Comparison of ENCODE assay signal across 17 cellular contexts in the genomic region with DNA sequence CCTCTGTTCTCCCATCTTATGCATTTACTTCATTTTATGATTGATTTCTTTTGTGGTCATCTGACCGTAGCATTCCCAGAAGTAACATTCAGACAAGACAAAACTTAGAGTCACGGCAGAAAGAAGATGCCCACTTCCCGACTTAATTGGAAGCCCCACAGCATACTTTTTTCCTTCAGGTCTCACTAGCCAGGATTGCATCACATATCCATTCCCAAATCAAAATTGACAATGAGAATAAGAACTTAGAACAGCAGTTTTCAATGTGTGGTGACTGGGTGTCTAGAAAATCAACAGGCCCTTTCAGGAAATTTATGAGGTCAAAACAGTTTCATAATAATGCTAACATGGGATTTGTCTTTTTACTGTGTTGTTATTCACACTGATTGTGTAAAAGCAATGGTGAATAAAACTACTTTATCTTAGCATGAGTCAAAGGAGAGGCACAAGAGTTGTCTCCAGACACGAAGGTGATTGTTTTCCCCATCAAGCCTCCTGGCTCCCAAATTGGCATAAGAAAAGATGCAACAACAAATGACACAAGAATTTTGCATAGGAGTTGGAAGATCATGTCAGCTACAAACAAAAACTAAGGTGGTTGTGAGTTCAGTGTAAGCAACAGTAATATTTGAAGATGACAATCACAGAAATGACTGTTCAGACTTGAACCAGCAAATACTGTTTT.
DNase-seq lines count a peak whose midpoint lies in the region; ATAC-seq and TF ChIP-seq lines count a peak whose summit lies in the region.
"Had no signal": no experiment of that assay in that cellular context is flagged by ENCODE, and none has a peak within 500 bp of the region (broad histone marks: within the 10 kb centered on the region; RNA-seq: fewer than 3 reads in every experiment).

No MANE protein-coding gene starts in this region.

- H3K27me3 ChIP-seq in H7 (ENCODE audit: control insufficient read depth, insufficient read depth, low read length): no peaks in the 10 kb centered on the region
- H3K27me3 ChIP-seq in iPS DF 6.9 (ENCODE audit: control insufficient read depth, insufficient read depth, low read length): no peaks in the 10 kb centered on the region
- H3K27me3 ChIP-seq: BLaER1 had no signal

- H3K36me3 ChIP-seq in H7 (replicated peaks; ENCODE audit: control insufficient read depth, insufficient read depth, low read length) (no peaks in the 10 kb centered on the region), iPS DF 6.9 (ENCODE audit: control insufficient read depth, insufficient read depth, low read length) (no peaks in the 10 kb centered on the region)
- H3K36me3 ChIP-seq: BLaER1 had no signal

- H3K4me3 ChIP-seq in H7 (ENCODE audit: insufficient read depth, low read depth, low read length) (no peak overlapping the region), iPS DF 6.9 (ENCODE audit: low read length) (no peak overlapping the region)
- H3K4me3 ChIP-seq: A549, BLaER1, SK-N-MC had no signal

- CTCF ChIA-PET in WTC11 (lab: Charles Lee): no interaction called here

- DNase-seq in H7: peak; percentile 21
- no peak for DNase-seq in WTC11 (ENCODE audit: low spot score)
- DNase-seq in iPS DF 6.9 (ENCODE audit: low read depth, low spot score): peak; percentile 22
- peak; percentile 3 for DNase-seq in renal cortical epithelial cell (ENCODE audit: low read depth)
- no peak for DNase-seq in kidney glomerular epithelial cell (lab: John Stamatoyannopoulos, UW)
- DNase-seq in kidney tubule cell (ENCODE audit: low spot score): no peak
- DNase-seq: CD4-positive, alpha-beta memory T cell; DMS53; EL; MM.1S; NCI-H1092 treated with DMSO at 0.1 percent for 48 hours; NCI-H2081 treated with DMSO at 0.1 percent for 48 hours; SHP77 had no signal

- H3K27ac ChIP-seq in iPS DF 6.9 (ENCODE audit: low read length): no peak overlapping the region
- H3K27ac ChIP-seq: A549, BLaER1, SK-N-MC had no signal

- peak; percentile 81 for ATAC-seq in WTC11
- no peak for ATAC-seq in HG03565 (IDR thresholded peaks at IDR 0.05; ENCODE audit: unreplicated experiment)
- ATAC-seq: A549 had no signal

- no peaks in the 10 kb centered on the region for H3K36me3 Mint-ChIP-seq in WTC11
- H3K36me3 Mint-ChIP-seq: CD4-positive, alpha-beta memory T cell had no signal

- no peaks in the 10 kb centered on the region; the same call in 1 of the 2 replicates for H3K27me3 Mint-ChIP-seq in WTC11 (ENCODE audit: low read depth)

- H3K4me1 Mint-ChIP-seq in WTC11: peaks cover 18% of the 10 kb centered on the region
- H3K4me1 Mint-ChIP-seq: CD4-positive, alpha-beta memory T cell had no signal

- H3K4me3 Mint-ChIP-seq in WTC11: peak overlapping the region; percentile 14
- H3K4me3 Mint-ChIP-seq: CD4-positive, alpha-beta memory T cell had no signal

- no peak for TF ChIP-seq CTCF in WTC11 (IDR thresholded peaks at IDR 0.05)

- no peaks in the 10 kb centered on the region for H3K4me1 ChIP-seq in iPS DF 6.9 (ENCODE audit: control insufficient read depth, insufficient read depth, low read length)
- H3K4me1 ChIP-seq: A549, BLaER1 had no signal

- H3K9me3 ChIP-seq in iPS DF 6.9 (ENCODE audit: control insufficient read depth, insufficient read depth, low read length): no peaks in the 10 kb centered on the region
- H3K9me3 ChIP-seq: A549, BLaER1 had no signal

- POLR2A ChIA-PET in WTC11 (lab: Charles Lee): no interaction called here

- H3K9me3 Mint-ChIP-seq in WTC11: peaks cover 13% of the 10 kb centered on the region

- no CpG with 5 or more reads among the region's 4 CpGs for WGBS in iPS DF 6.9 (ENCODE audit: insufficient coverage, insufficient read length)

- H3K27ac Mint-ChIP-seq in WTC11: peak overlapping the region; percentile 95
- H3K27ac Mint-ChIP-seq: CD4-positive, alpha-beta memory T cell had no signal

TF ChIP-seq in WTC11, 78 proteins besides CTCF, POLR2A, EP300 and RAD21:
- TF ChIP-seq ZBTB43 (CRISPR knock-in tag; IDR thresholded peaks at IDR 0.05): peak; percentile 62; the same call in 1 of the 2 replicates
- TF ChIP-seq EMX1 (CRISPR knock-in tag; IDR thresholded peaks at IDR 0.05): no peak
- no peak for TF ChIP-seq RELA (CRISPR knock-in tag; IDR thresholded peaks at IDR 0.05; ENCODE audit: borderline replicate concordance)
- no peak for TF ChIP-seq CREB1 (CRISPR knock-in tag; IDR thresholded peaks at IDR 0.05)
- TF ChIP-seq FOXP4 (CRISPR knock-in tag; IDR thresholded peaks at IDR 0.05): peak; percentile 52; the same call in 1 of the 2 replicates
- no peak for TF ChIP-seq NFATC4 (CRISPR knock-in tag; IDR thresholded peaks at IDR 0.05)
- TF ChIP-seq JUN (CRISPR knock-in tag; IDR thresholded peaks at IDR 0.05): no peak
- TF ChIP-seq, protein P1, sequence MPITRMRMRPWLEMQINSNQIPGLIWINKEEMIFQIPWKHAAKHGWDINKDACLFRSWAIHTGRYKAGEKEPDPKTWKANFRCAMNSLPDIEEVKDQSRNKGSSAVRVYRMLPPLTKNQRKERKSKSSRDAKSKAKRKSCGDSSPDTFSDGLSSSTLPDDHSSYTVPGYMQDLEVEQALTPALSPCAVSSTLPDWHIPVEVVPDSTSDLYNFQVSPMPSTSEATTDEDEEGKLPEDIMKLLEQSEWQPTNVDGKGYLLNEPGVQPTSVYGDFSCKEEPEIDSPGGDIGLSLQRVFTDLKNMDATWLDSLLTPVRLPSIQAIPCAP (CRISPR knock-in tag; IDR thresholded peaks at IDR 0.05): no peak
- TF ChIP-seq ZNF121 (CRISPR knock-in tag; IDR thresholded peaks at IDR 0.05): no peak
- TF ChIP-seq, protein P2, sequence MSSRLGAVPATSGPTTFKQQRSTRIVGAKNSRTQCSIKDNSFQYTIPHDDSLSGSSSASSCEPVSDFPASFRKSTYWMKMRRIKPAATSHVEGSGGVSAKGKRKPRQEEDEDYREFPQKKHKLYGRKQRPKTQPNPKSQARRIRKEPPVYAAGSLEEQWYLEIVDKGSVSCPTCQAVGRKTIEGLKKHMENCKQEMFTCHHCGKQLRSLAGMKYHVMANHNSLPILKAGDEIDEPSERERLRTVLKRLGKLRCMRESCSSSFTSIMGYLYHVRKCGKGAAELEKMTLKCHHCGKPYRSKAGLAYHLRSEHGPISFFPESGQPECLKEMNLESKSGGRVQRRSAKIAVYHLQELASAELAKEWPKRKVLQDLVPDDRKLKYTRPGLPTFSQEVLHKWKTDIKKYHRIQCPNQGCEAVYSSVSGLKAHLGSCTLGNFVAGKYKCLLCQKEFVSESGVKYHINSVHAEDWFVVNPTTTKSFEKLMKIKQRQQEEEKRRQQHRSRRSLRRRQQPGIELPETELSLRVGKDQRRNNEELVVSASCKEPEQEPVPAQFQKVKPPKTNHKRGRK (CRISPR knock-in tag; IDR thresholded peaks at IDR 0.05; ENCODE audit: borderline replicate concordance): no peak
- TF ChIP-seq ZNF416 (CRISPR knock-in tag; IDR thresholded peaks at IDR 0.05): no peak
- no peak for TF ChIP-seq ETV6 (CRISPR knock-in tag; IDR thresholded peaks at IDR 0.05)
- TF ChIP-seq JAZF1 (CRISPR knock-in tag; IDR thresholded peaks at IDR 0.05): no peak

Comparison
In these comparisons a context has a peak if more than half of its experiments do, and no peak if none do; other contexts are left out.
1. DNase-seq: peak in H7 (single experiment), iPS DF 6.9 (single experiment) and renal cortical epithelial cell (single experiment); none in WTC11 (single experiment), kidney glomerular epithelial cell (single experiment) and kidney tubule cell (single experiment).